In the genomic region with DNA sequence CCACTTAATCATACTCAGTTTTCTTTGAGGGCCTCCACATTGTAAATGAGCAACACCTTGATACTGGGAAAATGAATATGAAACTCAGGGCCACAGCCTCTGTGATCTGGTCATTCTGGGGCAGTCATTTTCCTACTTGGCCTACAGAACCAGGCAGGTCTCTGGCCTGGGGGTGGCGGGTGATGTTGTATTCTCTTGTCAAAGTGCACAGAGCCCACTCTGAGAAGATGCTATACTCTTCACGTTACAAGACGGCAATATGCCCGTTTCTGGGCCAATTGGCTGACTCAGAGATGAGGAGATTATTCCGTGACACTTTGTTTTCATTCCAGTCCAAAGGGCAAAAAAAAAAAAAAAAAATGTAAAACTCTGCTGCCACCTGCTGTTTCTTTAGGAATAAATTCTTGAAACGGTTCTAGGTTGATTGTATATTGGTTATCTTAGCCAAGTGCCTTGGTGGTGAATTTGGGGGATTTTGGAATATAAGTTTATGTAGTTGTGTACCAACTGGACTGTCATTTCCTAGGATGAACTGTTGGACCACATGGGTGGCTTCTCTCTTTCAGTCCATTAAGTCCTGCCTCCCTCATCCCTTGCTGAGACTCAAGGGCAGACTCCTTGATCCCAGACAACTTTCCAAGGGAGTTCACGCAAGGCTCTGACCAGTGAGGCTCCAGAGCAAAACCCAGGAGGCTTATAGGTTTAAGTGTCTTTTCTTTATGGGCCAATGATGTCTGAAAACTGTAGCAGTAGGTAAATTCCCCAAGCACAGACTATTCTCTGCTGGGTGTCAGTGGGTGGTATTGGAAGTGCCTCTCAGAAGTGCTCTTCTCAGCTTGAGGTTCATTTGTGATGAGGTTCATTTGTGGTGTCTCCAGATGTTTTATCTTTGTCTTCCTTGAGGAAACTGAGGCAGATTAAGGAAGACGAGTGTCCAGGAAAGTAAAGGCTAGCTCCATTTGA, we compare ENCODE assay signal across 8 cellular contexts. TPM values are rescaled to one million over a fixed set of nuclear protein-coding genes. Genes with fewer than 3 reads are reported as not detected.
DNase-seq lines count a peak whose midpoint lies in the region; ATAC-seq, FAIRE-seq and TF ChIP-seq lines count a peak whose summit lies in the region.
"Had no signal": no experiment of that assay in that cellular context is flagged by ENCODE, and none has a peak within 500 bp of the region (broad histone marks: within the 10 kb centered on the region; RNA-seq: fewer than 3 reads in every experiment).

No MANE protein-coding gene starts in this region.

- H3K27me3 ChIP-seq in HUES48 (ENCODE audit: control insufficient read depth, insufficient read depth, low read length), result no peaks in the 10 kb centered on the region
- no peaks in the 10 kb centered on the region for H3K27me3 ChIP-seq in cardiac muscle cell

- H3K27ac Mint-ChIP-seq in activated naive CD4-positive, alpha-beta T cell treated with anti-CD3 and anti-CD28 coated beads, Interleukin-2, amount 50 U/mL, for 72 hours, result peak overlapping the region; percentile 86 to 92
- H3K27ac Mint-ChIP-seq: dendritic cell treated with granulocyte-macrophage colony-stimulating factor and Interleukin-4, amounts not matched to agents 40 ng/mL and 50 ng/mL, for 4 days had no signal

- H3K9me3 Mint-ChIP-seq in activated naive CD4-positive, alpha-beta T cell treated with anti-CD3 and anti-CD28 coated beads, Interleukin-2, amount 50 U/mL, for 72 hours, result no peaks in the 10 kb centered on the region
- H3K9me3 Mint-ChIP-seq: dendritic cell treated with granulocyte-macrophage colony-stimulating factor and Interleukin-4, amounts not matched to agents 40 ng/mL and 50 ng/mL, for 4 days had no signal

- H3K4me3 ChIP-seq in HUES48 (ENCODE audit: low read depth, low read length), result no peak overlapping the region
- no peak overlapping the region for H3K4me3 ChIP-seq in cardiac muscle cell

- H3K4me1 ChIP-seq in HUES48 (ENCODE audit: control insufficient read depth, insufficient read depth, low read length) (peaks cover 32% of the 10 kb centered on the region), cardiac muscle cell (ENCODE audit: low read depth) (peaks cover 5% of the 10 kb centered on the region)

- no peak overlapping the region for H3K9ac ChIP-seq in HUES48 (ENCODE audit: low read depth, low read length)

- ATAC-seq in activated naive CD4-positive, alpha-beta T cell treated with anti-CD3 and anti-CD28 coated beads, Interleukin-2, amount 50 U/mL, for 72 hours, result peak; percentile 88 to 90

- peak; percentile 46 for TF ChIP-seq CTCF in cardiac muscle cell (IDR thresholded peaks at IDR 0.05; ENCODE audit: low read depth, low read length)

- H3K27ac ChIP-seq in HUES48 (ENCODE audit: low read depth, low read length) (peak overlapping the region; percentile 74), cardiac muscle cell (no peak overlapping the region)

- DNase-seq in GM04504 (ENCODE audit: low read depth) (peak; percentile 89), RCC 7860 (ENCODE audit: low spot score) (peak; percentile 65), cardiac muscle cell (ENCODE audit: low read depth in 1 of 2, low spot score in 1 of 2) (peak; percentile 64 to 90), retina (peak; percentile 72), iPS-NIHi11 (ENCODE audit: low spot score) (no peak)
- DNase-seq in activated naive CD4-positive, alpha-beta T cell treated with anti-CD3 and anti-CD28 coated beads, Interleukin-2, amount 50 U/mL, for 72 hours (ENCODE audit: low spot score in 2 of 2), result peak; percentile 53 to 60

- H3K36me3 Mint-ChIP-seq in activated naive CD4-positive, alpha-beta T cell treated with anti-CD3 and anti-CD28 coated beads, Interleukin-2, amount 50 U/mL, for 72 hours, result no peaks in the 10 kb centered on the region

- peak; percentile 87 for FAIRE-seq in RCC 7860 (lab: Jason Lieb, UNC)

- H3K36me3 ChIP-seq in HUES48 (ENCODE audit: control insufficient read depth, insufficient read depth, low read length) (no peaks in the 10 kb centered on the region), cardiac muscle cell (no peaks in the 10 kb centered on the region)

- H3K9me3 ChIP-seq in HUES48 (ENCODE audit: control insufficient read depth, insufficient read depth, low read length) (no peaks in the 10 kb centered on the region), cardiac muscle cell (ENCODE audit: low read depth) (no peaks in the 10 kb centered on the region)

RNA-seq across cellular contexts. Expression of a gene that starts 18.2 kb away (rescaled TPM):
- 10 to 100 TPM in 1 of 2 donors, under 1 TPM in 1; 0.57 to 33.6 TPM for total RNA-seq in activated naive CD4-positive, alpha-beta T cell treated with anti-CD3 and anti-CD28 coated beads, Interleukin-2, amount 50 U/mL, for 72 hours
- total RNA-seq in cardiac muscle cell, result 79.6 and 144 TPM in 2 replicates
- polyA plus RNA-seq in cardiac muscle cell, result 60.2 and 93.1 TPM in 2 replicates

RNA-seq across cellular contexts. Expression of a gene that starts 29.1 kb away (rescaled TPM):
- total RNA-seq in activated naive CD4-positive, alpha-beta T cell treated with anti-CD3 and anti-CD28 coated beads, Interleukin-2, amount 50 U/mL, for 72 hours, result 10 to 100 TPM; 17.8 to 33.2 TPM
- 22.0 and 32.3 TPM in 2 replicates for total RNA-seq in cardiac muscle cell
- 13.3 and 21.0 TPM in 2 replicates for polyA plus RNA-seq in cardiac muscle cell
